ENCODE assay signal across 12 cellular contexts in the genomic region with DNA sequence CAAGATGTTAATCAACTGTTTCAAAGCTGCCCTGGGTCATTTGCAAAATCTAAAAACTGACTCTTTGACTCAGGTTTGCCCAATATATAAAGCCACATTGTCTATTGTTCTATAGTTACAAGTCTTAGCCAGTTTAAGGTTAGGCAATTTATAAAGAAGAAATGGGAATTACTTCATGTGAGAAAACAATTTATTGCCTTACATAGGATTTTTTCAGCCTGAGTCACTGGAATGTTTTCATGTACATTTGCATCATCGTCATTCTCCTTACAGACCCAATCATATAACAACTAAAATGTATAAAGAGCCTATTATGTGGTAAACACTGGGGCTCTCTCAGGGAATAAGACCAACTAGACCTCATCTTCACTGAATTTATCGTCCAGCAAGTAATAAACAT.
A peak's percentile ranks its signal among the peaks of the same experiment; 100 is the strongest.
DNase-seq lines count a peak whose midpoint lies in the region; FAIRE-seq and TF ChIP-seq lines count a peak whose summit lies in the region.
"Had no signal": no experiment of that assay in that cellular context is flagged by ENCODE, and none has a peak within 500 bp of the region (broad histone marks: within the 10 kb centered on the region; RNA-seq: fewer than 3 reads in every experiment).

No MANE protein-coding gene starts in this region.

- no TSS peak for BruUV-seq in OCI-LY7 (replicated peaks; lab: Mats Ljungman, UMichigan)

- TF ChIP-seq CTCF in OCI-LY7 (conservative IDR thresholded peaks at IDR 0.05; ENCODE audit: low read length), result no peak

- no peaks in the 10 kb centered on the region for H3K36me3 ChIP-seq in OCI-LY7 (ENCODE audit: insufficient read depth, low read length)
- H3K36me3 ChIP-seq: left lung had no signal

- H3K9me2 ChIP-seq in OCI-LY7 (ENCODE audit: insufficient read depth, low read length), result no peaks in the 10 kb centered on the region

- no peaks in the 10 kb centered on the region for H3K79me2 ChIP-seq in OCI-LY7 (ENCODE audit: insufficient read depth, low read depth, low read length)
- H3K79me2 ChIP-seq: parathyroid adenoma had no signal

- H3K9me3 ChIP-seq in OCI-LY7 (ENCODE audit: low read length), result peaks cover 18% of the 10 kb centered on the region

- POLR2A ChIA-PET in OCI-LY7 (lab: Charles Lee), result no interaction called here

- H3K4me3 ChIP-seq in OCI-LY7 (ENCODE audit: low read depth, low read length, poor library complexity, severe bottlenecking), result no peak overlapping the region
- H3K4me3 ChIP-seq: left lung had no signal

- H3K4me2 ChIP-seq in OCI-LY7 (ENCODE audit: low read length), result no peak overlapping the region

- DNase-seq in ELR (ENCODE audit: low read depth) (peak; percentile 93), RCC 7860 (ENCODE audit: low spot score) (peak; percentile 21), dermis blood vessel endothelial cell (peak; percentile 32), renal cortical epithelial cell (ENCODE audit: low read depth) (peak; percentile 90), OCI-LY7 (ENCODE audit: low spot score) (no peak), NCI-H2029 (lab: John Stamatoyannopoulos, UW) (no peak)
- DNase-seq in stimulated activated CD4-positive, alpha-beta T cell treated with anti-CD3 and anti-CD28 coated beads, Interleukin-12 subunit alpha, Interleukin-12 subunit beta, amount 100 ng/mL, for 4 hours, result no peak
- DNase-seq: activated effector memory CD4-positive, alpha-beta T cell treated with Interleukin-2 at 50 U/mL for 16 hours; left lung; NCI-H1105 treated with DMSO at 0.1 percent for 48 hours had no signal

- H3K27ac ChIP-seq in OCI-LY7 (ENCODE audit: low read depth, low read length, poor library complexity, severe bottlenecking), result no peak overlapping the region
- H3K27ac ChIP-seq: left lung, parathyroid adenoma had no signal

- no peak for FAIRE-seq in RCC 7860 (lab: Jason Lieb, UNC)
- FAIRE-seq: GM19239 had no signal

- H3K4me1 ChIP-seq in OCI-LY7 (ENCODE audit: insufficient read depth, low read length, poor library complexity, severe bottlenecking), result no peaks in the 10 kb centered on the region
- H3K4me1 ChIP-seq: parathyroid adenoma had no signal

- intact Hi-C loops in OCI-LY7 (cut with micrococcal nuclease; ENCODE audit: unreplicated experiment), result no loop called here

- no peaks in the 10 kb centered on the region for H4K20me1 ChIP-seq in OCI-LY7 (ENCODE audit: insufficient read depth, low read length)

- CTCF ChIA-PET in OCI-LY7 (lab: Charles Lee; ENCODE audit: unreplicated experiment), result no interaction called here

- H2AFZ ChIP-seq in OCI-LY7 (ENCODE audit: low read length), result no peak overlapping the region
- H2AFZ ChIP-seq: parathyroid adenoma had no signal

Comparison
In these comparisons a context has a peak if more than half of its experiments do, and no peak if none do; other contexts are left out.
1. DNase-seq: peak in ELR (single experiment), RCC 7860 (single experiment), dermis blood vessel endothelial cell (single experiment) and renal cortical epithelial cell (single experiment); none in stimulated activated CD4-positive, alpha-beta T cell treated with anti-CD3 and anti-CD28 coated beads, Interleukin-12 subunit alpha, Interleukin-12 subunit beta, amount 100 ng/mL, for 4 hours (single experiment), OCI-LY7 (single experiment) and NCI-H2029 (single experiment).